ENCODE assay signal across 22 cellular contexts in genomic region chr1:242025681-242026080, GRCh38. TPM values are rescaled to one million over a fixed set of nuclear protein-coding genes. Genes with fewer than 3 reads are reported as not detected.
"Had no signal": no experiment of that assay in that cellular context is flagged by ENCODE, and none has a peak within 500 bp of the region (broad histone marks: within the 10 kb centered on the region; RNA-seq: fewer than 3 reads in every experiment).

No MANE protein-coding gene starts in this region.

- H3K9me3 ChIP-seq: right atrium auricular region, thoracic aorta had no signal

- H3K36me3 ChIP-seq: right atrium auricular region, thoracic aorta had no signal

- FAIRE-seq: colon, endothelial cell of umbilical vein, urothelium cell line had no signal

- H3K4me3 ChIP-seq: hepatocyte, lung, right atrium auricular region, smooth muscle cell, thoracic aorta had no signal

- H3K4me1 ChIP-seq: foreskin keratinocyte, right atrium auricular region had no signal

- H3K27me3 ChIP-seq: foreskin keratinocyte, hepatocyte, right atrium auricular region had no signal

- H3K4me2 ChIP-seq: hepatocyte, smooth muscle cell had no signal

- DNase-seq: cerebellar nuclear complex; erythroblast; foreskin keratinocyte; head of caudate nucleus; left colon; left ventricle myocardium superior; mesenchymal stem cell; naive B cell; posterior cingulate gyrus; stimulated activated CD4-positive, alpha-beta T cell treated with anti-CD3 and anti-CD28 coated beads, Interleukin-4, amount 100 ng/mL, for 24 hours; stimulated activated naive B cell treated with anti-CD40 and anti-IgM and Interleukin-4, amounts not matched to agents 10 μg/mL and 1 μg/mL and 100 μg/mL, for 72 hours; stimulated activated naive CD8-positive, alpha-beta T cell treated with anti-CD3 and anti-CD28 coated beads, Interleukin-15, amount 100 ng/mL, for 72 hours had no signal

- H3K27ac ChIP-seq: foreskin keratinocyte, hepatocyte, right atrium auricular region, thoracic aorta had no signal

- H3K79me2 ChIP-seq: hepatocyte had no signal

- ATAC-seq: foreskin keratinocyte; left colon; left ventricle myocardium superior; stimulated activated naive B cell treated with anti-CD40 and anti-IgM and Interleukin-4, amounts not matched to agents 10 μg/mL and 1 μg/mL and 100 μg/mL, for 72 hours; stimulated activated naive CD8-positive, alpha-beta T cell treated with anti-CD3 and anti-CD28 coated beads, Interleukin-15, amount 100 ng/mL, for 72 hours had no signal

- H2AFZ ChIP-seq: hepatocyte had no signal

RNA-seq across cellular contexts. Expression of gene MAP1LC3C, which starts 26.8 kb away (rescaled TPM):
- total RNA-seq: endothelial cell of umbilical vein, foreskin keratinocyte, kidney epithelial cell, left ventricle myocardium superior, osteocyte, right atrium auricular region, smooth muscle cell had no signal
- polyA plus RNA-seq: endothelial cell of umbilical vein, foreskin keratinocyte had no signal
